Comparison of ENCODE assay signal across 8 cellular contexts in the genomic region with DNA sequence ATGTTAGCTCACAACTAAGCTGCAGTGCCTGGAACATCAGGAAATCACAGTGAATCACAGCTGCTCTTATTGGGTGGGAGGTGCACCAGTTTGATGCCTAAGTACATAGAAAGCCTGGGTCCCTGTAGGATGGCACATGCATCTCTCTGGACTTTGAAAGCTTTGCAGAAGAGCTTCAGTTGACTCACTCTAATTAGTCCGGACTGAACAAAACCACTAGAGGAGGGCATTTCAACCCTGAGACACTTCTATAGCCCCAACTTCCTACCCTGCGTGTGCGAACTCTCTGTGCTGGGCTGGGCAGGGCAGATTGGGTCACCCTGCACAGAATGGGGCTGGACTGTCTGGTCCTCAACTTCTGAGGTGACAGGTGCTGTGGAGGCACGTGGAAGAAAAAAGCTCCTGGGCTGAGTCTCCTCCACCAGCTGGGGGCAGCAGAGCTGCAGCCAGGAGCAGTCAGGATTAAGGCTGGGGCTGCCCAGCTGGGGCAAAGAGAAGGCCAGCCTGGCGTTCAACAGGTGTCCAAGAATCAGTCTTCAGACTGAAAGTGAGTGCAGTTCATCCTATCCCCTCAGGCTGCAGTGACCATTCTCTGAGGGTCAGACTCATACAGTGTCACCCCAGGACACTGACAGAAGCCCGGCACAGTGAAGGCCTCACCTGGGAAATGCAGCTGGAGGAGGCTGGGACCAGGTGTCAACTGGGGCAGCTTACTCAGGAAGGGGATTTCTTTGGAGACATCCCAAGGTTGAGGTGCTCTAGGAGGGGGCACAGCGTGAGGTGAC. TPM values are rescaled to one million over a fixed set of nuclear protein-coding genes. Genes with fewer than 3 reads are reported as not detected.
A peak's percentile ranks its signal among the peaks of the same experiment; 100 is the strongest.
DNase-seq lines count a peak whose midpoint lies in the region; ATAC-seq and TF ChIP-seq lines count a peak whose summit lies in the region.

No MANE protein-coding gene starts in this region.

- TF ChIP-seq CTCF in BE2C (IDR thresholded peaks at IDR 0.05; ENCODE audit: low read depth, low read length), result peak; percentile 62
- peak; percentile 79 for TF ChIP-seq CTCF in GM12875 (IDR thresholded peaks at IDR 0.05; ENCODE audit: borderline replicate concordance, insufficient read depth, low read depth, low read length)
- peak; percentile 86 for TF ChIP-seq CTCF in fibroblast of villous mesenchyme (IDR thresholded peaks at IDR 0.05; ENCODE audit: insufficient read depth, low read depth, low read length)

- DNase-seq in BE2C (peak; percentile 45), SK-N-DZ (ENCODE audit: low spot score) (peak; percentile 50), fibroblast of villous mesenchyme (ENCODE audit: low read depth) (peak; percentile 44)
- DNase-seq in stimulated activated CD4-positive, alpha-beta T cell treated with anti-CD3 and anti-CD28 coated beads, Interleukin-1b, Interleukin-23, amount 100 ng/mL, for 48 hours, result peak; percentile 13

- H3K4me3 ChIP-seq in BE2C (ENCODE audit: low read depth, low read length) (no peak overlapping the region), GM12875 (ENCODE audit: low read depth, low read length) (no peak overlapping the region), fibroblast of villous mesenchyme (ENCODE audit: low read depth, low read length) (no peak overlapping the region)

- ATAC-seq in GM21786 (IDR thresholded peaks at IDR 0.05; ENCODE audit: unreplicated experiment), result no peak
- no peak for ATAC-seq in HG02973 (IDR thresholded peaks at IDR 0.05; ENCODE audit: unreplicated experiment)
- no peak for ATAC-seq in GM19023 (IDR thresholded peaks at IDR 0.05; ENCODE audit: unreplicated experiment)

- no peaks in the 10 kb centered on the region for H3K36me3 ChIP-seq in BE2C

- H3K9me3 ChIP-seq in BE2C, result no peaks in the 10 kb centered on the region; the same call in 1 of the 2 replicates

- no peaks in the 10 kb centered on the region; the same call in 1 of the 2 replicates for H3K27me3 ChIP-seq in BE2C

- H3K4me1 ChIP-seq in BE2C, result no peaks in the 10 kb centered on the region

RNA-seq across cellular contexts. Expression of a gene that starts 22.1 kb away (rescaled TPM):
- polyA plus RNA-seq in BE2C (2012; ENCODE audit: insufficient read depth, insufficient read length, low read depth), result not detected
- polyA plus RNA-seq in SK-N-DZ (2014; cell fraction: cytosol; rRNA removed), result not detected in 2 replicates
- not detected in 2 replicates for polyA plus RNA-seq in SK-N-DZ (2014; cell fraction: nucleus; rRNA removed)
- total RNA-seq in fibroblast of villous mesenchyme, result not detected in 2 replicates
